13 cellular contexts compared by ENCODE assay signal in the genomic region with DNA sequence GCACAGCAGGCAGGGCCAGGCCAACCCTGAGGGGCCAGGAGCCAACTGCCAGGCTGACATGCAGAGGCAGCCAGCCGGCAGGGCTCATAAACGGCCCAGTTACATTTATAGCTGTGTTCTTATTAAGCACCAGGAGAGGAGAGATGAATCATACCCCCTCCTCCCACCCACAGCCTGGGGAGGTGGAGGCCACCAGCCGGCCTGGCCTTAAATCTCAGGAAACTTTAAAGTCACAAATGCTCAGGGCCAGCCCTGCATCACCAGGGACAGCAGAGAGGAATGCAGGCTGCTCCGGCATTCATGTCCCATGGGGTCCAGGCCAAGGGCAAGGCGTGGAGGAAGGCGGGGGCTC.
DNase-seq lines count a peak whose midpoint lies in the region; ATAC-seq, FAIRE-seq and TF ChIP-seq lines count a peak whose summit lies in the region.
"Had no signal": no experiment of that assay in that cellular context is flagged by ENCODE, and none has a peak within 500 bp of the region (broad histone marks: within the 10 kb centered on the region; RNA-seq: fewer than 3 reads in every experiment).

No MANE protein-coding gene starts in this region.

- no peak overlapping the region for H3K9ac ChIP-seq in PC-3 (ENCODE audit: low read length)

- no peaks in the 10 kb centered on the region for H3K9me2 ChIP-seq in GM23338 (ENCODE audit: insufficient read depth)
- no peaks in the 10 kb centered on the region for H3K9me2 ChIP-seq in PC-3 (replicated peaks; ENCODE audit: low read length)

- no peak overlapping the region for H3K27ac Mint-ChIP-seq in GM23338
- H3K27ac Mint-ChIP-seq: CD4-positive, CD25-positive, alpha-beta regulatory T cell had no signal

- H2AFZ ChIP-seq in GM23338: peak overlapping the region; percentile 28; the same call in 1 of the 2 replicates
- H2AFZ ChIP-seq in PC-3 (ENCODE audit: low read length): no peak overlapping the region

- BruUV-seq in PC-3 (replicated peaks; lab: Mats Ljungman, UMichigan): no TSS peak

- H3K4me1 ChIP-seq in GM23338 (ENCODE audit: insufficient read depth) (no peaks in the 10 kb centered on the region; the same call in 1 of the 2 replicates), PC-3 (ENCODE audit: insufficient read depth, low read length) (no peaks in the 10 kb centered on the region), sigmoid colon (peaks cover 0 to 7% (median 0%) of the 10 kb centered on the region in 4 donors)

- TF ChIP-seq CTCF in GM23338 (conservative IDR thresholded peaks at IDR 0.05; ENCODE audit: low read depth in 2 of 2) (no peak), PC-3 (conservative IDR thresholded peaks at IDR 0.05; ENCODE audit: low read depth, low read length) (no peak), sigmoid colon (IDR thresholded peaks at IDR 0.05) (no peak)

- CTCF ChIA-PET in PC-3 (lab: Charles Lee): no interaction called here

- POLR2A ChIA-PET in PC-3 (lab: Charles Lee; ENCODE audit: unreplicated experiment): no interaction called here

- no peaks in the 10 kb centered on the region for H3K36me3 Mint-ChIP-seq in GM23338 (ENCODE audit: low read depth)
- H3K36me3 Mint-ChIP-seq: CD4-positive, CD25-positive, alpha-beta regulatory T cell had no signal

- no peak for FAIRE-seq in GM19239 (lab: Jason Lieb, UNC)

- H3K4me1 Mint-ChIP-seq in GM23338: peaks cover 15% of the 10 kb centered on the region
- H3K4me1 Mint-ChIP-seq: CD4-positive, CD25-positive, alpha-beta regulatory T cell; central memory CD8-positive, alpha-beta T cell had no signal

- no peak for TF ChIP-seq POLR2A in sigmoid colon (IDR thresholded peaks at IDR 0.05)

- H3K4me3 ChIP-seq in GM23338 (no peak overlapping the region), PC-3 (ENCODE audit: low read length) (no peak overlapping the region), sigmoid colon (no peak overlapping the region)

- H3K27me3 ChIP-seq in GM23338 (ENCODE audit: insufficient read depth) (no peaks in the 10 kb centered on the region), PC-3 (ENCODE audit: low read length) (no peaks in the 10 kb centered on the region), sigmoid colon (no peaks in the 10 kb centered on the region)

- H3K4me3 Mint-ChIP-seq in GM23338: no peak overlapping the region
- H3K4me3 Mint-ChIP-seq: CD4-positive, CD25-positive, alpha-beta regulatory T cell; central memory CD8-positive, alpha-beta T cell had no signal

- H3K27me3 Mint-ChIP-seq in GM23338 (ENCODE audit: insufficient read depth, low read depth, poor library complexity): peaks cover 10% of the 10 kb centered on the region

- no peaks in the 10 kb centered on the region for H3K36me3 ChIP-seq in GM23338 (ENCODE audit: insufficient read depth)
- no peaks in the 10 kb centered on the region for H3K36me3 ChIP-seq in PC-3 (ENCODE audit: low read depth, low read length)
- no peaks in the 10 kb centered on the region for H3K36me3 ChIP-seq in sigmoid colon

- 21 to 39% methylated on average over 6 of the region's 6 CpGs for WGBS in sigmoid colon, 2 donors

- DNase-seq in GM23338 (ENCODE audit: low spot score) (no peak), PC-3 (peak; percentile 18), iris pigment epithelial cell (ENCODE audit: low read depth) (peak; percentile 5), sigmoid colon (peak; percentile 56), SHP77 treated with DMSO at 0.1 percent for 48 hours (lab: John Stamatoyannopoulos, UW) (no peak), GM19239 (ENCODE audit: insufficient read length, low spot score) (no peak)
- no peak for DNase-seq in activated naive CD4-positive, alpha-beta T cell (lab: John Stamatoyannopoulos, UW)
- DNase-seq: activated CD4-positive, alpha-beta T cell treated with anti-CD3 and anti-CD28 coated beads, Interleukin-2, amount 50 U/mL, for 4 hours; activated T-cell treated with anti-CD3 and anti-CD28 coated beads, Interleukin-2, amount 50 U/mL, for 48 hours; CD4-positive, CD25-positive, alpha-beta regulatory T cell; foreskin melanocyte; NCI-H2107 had no signal

- H3K27ac ChIP-seq in GM23338 (ENCODE audit: low read depth) (no peak overlapping the region), PC-3 (ENCODE audit: low read length) (no peak overlapping the region), sigmoid colon (no peak overlapping the region)

- H4K20me1 ChIP-seq in GM23338 (replicated peaks; ENCODE audit: insufficient read depth): no peaks in the 10 kb centered on the region; the same call in 1 of the 2 replicates
- no peaks in the 10 kb centered on the region for H4K20me1 ChIP-seq in PC-3 (ENCODE audit: low read length)

- no peak overlapping the region for H3K4me2 ChIP-seq in GM23338
- no peak overlapping the region for H3K4me2 ChIP-seq in PC-3 (ENCODE audit: low read length)

- no peaks in the 10 kb centered on the region for H3K79me2 ChIP-seq in GM23338 (replicated peaks; ENCODE audit: insufficient read depth)
- no peaks in the 10 kb centered on the region for H3K79me2 ChIP-seq in PC-3 (ENCODE audit: low read length)

- H3K9me3 ChIP-seq in PC-3 (ENCODE audit: low read length): no peaks in the 10 kb centered on the region
- no peaks in the 10 kb centered on the region for H3K9me3 ChIP-seq in sigmoid colon

- ATAC-seq in GM23338 (peak; percentile 70), PC-3 (peak; percentile 59)

- intact Hi-C loops in PC-3 (cut with micrococcal nuclease): no loop called here
- intact Hi-C loops in sigmoid colon (cut with DNase I): no loop called here

- H3K9me3 Mint-ChIP-seq in GM23338: no peaks in the 10 kb centered on the region
- H3K9me3 Mint-ChIP-seq: central memory CD8-positive, alpha-beta T cell had no signal

- no peak for TF ChIP-seq EP300 in sigmoid colon (IDR thresholded peaks at IDR 0.05)

- H3F3A ChIP-seq in GM23338 (replicated peaks; ENCODE audit: low read depth) (no peaks in the 10 kb centered on the region), PC-3 (ENCODE audit: low read length, unreplicated experiment) (no peaks in the 10 kb centered on the region)

TF ChIP-seq in GM23338, 12 proteins besides CTCF, POLR2A, EP300 and RAD21 (continues in another document):
- TF ChIP-seq, protein P1, sequence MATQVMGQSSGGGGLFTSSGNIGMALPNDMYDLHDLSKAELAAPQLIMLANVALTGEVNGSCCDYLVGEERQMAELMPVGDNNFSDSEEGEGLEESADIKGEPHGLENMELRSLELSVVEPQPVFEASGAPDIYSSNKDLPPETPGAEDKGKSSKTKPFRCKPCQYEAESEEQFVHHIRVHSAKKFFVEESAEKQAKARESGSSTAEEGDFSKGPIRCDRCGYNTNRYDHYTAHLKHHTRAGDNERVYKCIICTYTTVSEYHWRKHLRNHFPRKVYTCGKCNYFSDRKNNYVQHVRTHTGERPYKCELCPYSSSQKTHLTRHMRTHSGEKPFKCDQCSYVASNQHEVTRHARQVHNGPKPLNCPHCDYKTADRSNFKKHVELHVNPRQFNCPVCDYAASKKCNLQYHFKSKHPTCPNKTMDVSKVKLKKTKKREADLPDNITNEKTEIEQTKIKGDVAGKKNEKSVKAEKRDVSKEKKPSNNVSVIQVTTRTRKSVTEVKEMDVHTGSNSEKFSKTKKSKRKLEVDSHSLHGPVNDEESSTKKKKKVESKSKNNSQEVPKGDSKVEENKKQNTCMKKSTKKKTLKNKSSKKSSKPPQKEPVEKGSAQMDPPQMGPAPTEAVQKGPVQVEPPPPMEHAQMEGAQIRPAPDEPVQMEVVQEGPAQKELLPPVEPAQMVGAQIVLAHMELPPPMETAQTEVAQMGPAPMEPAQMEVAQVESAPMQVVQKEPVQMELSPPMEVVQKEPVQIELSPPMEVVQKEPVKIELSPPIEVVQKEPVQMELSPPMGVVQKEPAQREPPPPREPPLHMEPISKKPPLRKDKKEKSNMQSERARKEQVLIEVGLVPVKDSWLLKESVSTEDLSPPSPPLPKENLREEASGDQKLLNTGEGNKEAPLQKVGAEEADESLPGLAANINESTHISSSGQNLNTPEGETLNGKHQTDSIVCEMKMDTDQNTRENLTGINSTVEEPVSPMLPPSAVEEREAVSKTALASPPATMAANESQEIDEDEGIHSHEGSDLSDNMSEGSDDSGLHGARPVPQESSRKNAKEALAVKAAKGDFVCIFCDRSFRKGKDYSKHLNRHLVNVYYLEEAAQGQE (IDR thresholded peaks at IDR 0.05; ENCODE audit: unreplicated experiment): no peak
- TF ChIP-seq EZH2 (IDR thresholded peaks at IDR 0.05; ENCODE audit: low read depth, unreplicated experiment) (no peak), ZNF114 (CRISPR knock-in tag; IDR thresholded peaks at IDR 0.05) (no peak), POLR2AphosphoS5 (IDR thresholded peaks at IDR 0.05; ENCODE audit: low read depth) (no peak), NANOG (IDR thresholded peaks at IDR 0.05; ENCODE audit: borderline replicate concordance) (no peak)

Comparison
In these comparisons a context has a peak if more than half of its experiments do, and no peak if none do; other contexts are left out.
1. DNase-seq: peak in PC-3 (single experiment), iris pigment epithelial cell (single experiment) and sigmoid colon (single experiment); none in GM23338 (single experiment), SHP77 treated with DMSO at 0.1 percent for 48 hours (single experiment), GM19239 (single experiment) and activated naive CD4-positive, alpha-beta T cell (0 of 4).